In the genomic region with DNA sequence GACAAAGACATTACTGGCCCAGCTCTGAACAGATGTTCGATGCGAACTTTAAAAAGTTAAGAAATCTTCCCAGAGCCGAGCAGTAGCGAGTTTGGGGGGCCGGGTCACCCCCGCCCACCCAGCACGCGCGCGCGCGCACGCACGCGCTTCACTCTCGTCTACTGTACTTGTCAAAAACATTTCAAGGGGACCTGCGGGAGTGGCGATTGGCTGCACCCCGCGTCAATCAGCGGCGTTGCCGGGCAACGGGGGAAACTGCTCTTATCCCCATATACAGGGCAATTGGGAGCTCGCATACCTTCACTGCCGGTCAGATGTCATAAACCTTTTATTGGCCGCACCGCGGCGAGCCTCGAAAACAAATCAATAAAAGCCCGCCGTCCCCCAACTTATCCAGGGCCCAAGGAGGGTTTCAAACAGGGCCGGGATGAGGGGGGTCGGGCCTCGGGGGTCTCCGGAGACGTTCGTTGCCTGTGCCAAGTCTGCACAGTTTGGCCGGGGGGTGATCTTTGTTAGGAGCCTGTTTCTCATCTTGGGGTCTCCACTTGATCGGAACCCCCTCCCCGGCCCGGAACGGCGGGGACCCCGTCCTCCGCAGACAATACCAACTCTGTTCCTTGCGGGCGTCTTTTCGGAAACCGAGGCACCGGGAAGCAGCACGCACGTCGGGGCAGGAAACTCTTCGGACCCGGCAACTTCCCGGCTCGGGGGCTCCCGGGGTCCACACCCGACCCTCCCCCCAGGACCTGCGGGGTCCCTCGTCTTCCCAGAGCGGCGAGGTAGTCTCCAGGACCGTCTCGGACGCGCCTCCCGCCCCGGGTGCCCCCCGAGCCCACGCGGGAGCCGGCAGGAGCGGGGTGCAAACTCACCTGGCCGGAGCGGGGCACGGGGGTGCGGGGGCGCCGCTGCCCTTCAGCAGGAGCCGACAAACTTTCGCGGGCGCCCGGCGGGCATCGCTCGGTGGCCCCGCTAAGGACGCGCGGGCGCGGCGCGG, we compare ENCODE assay signal across 8 cellular contexts. TPM values are rescaled to one million over a fixed set of nuclear protein-coding genes. Genes with fewer than 3 reads are reported as not detected.
DNase-seq lines count a peak whose midpoint lies in the region; ATAC-seq, FAIRE-seq and TF ChIP-seq lines count a peak whose summit lies in the region.

No MANE protein-coding gene starts in this region.

- no peak for TF ChIP-seq CTCF in A549 (IDR thresholded peaks at IDR 0.05)
- TF ChIP-seq CTCF in WI38 (IDR thresholded peaks at IDR 0.05; ENCODE audit: low read depth, low read length) = no peak
- no peak for TF ChIP-seq CTCF in bronchial epithelial cell (IDR thresholded peaks at IDR 0.05; ENCODE audit: insufficient read depth, low read length, severe bottlenecking)

- WGBS in A549 (ENCODE audit: missing lambda C conversion rate) = 1% methylated on average over 55 of the region's 98 CpGs
- whole genome bisulfite sequencing in small intestine, 3 donors = 0 to 1% (median 0%) methylated on average over 68 to 98 of the region's 98 CpGs

- no peak for TF ChIP-seq EP300 in A549 (IDR thresholded peaks at IDR 0.05)

- ATAC-seq in A549 = peak; percentile 77 to 93
- ATAC-seq in GM18867 (IDR thresholded peaks at IDR 0.05; ENCODE audit: unreplicated experiment) = peak; percentile 82
- peak; percentile 86 for ATAC-seq in HG03103 (IDR thresholded peaks at IDR 0.05; ENCODE audit: low read depth, unreplicated experiment)

- TF ChIP-seq POLR2A in A549 (IDR thresholded peaks at IDR 0.05; ENCODE audit: low read length) = no peak

- peak overlapping the region; percentile 88 for H3K4me2 ChIP-seq in A549

- H3K9me3 ChIP-seq in A549 (no peaks in the 10 kb centered on the region), small intestine (ENCODE audit: control insufficient read depth, low read depth) (no peaks in the 10 kb centered on the region)

- DNase-seq in A549 (ENCODE audit: low read depth in 1 of 2, low spot score in 1 of 2) = peak; percentile 98 to 99
- peak; percentile 77 for DNase-seq in NCI-H2196 (lab: John Stamatoyannopoulos, UW; ENCODE audit: unreplicated experiment)
- peak; percentile 94 for DNase-seq in bronchial epithelial cell (ENCODE audit: low read depth)
- DNase-seq in iPS-NIHi7 (ENCODE audit: extremely low spot score) = peak; percentile 93
- peak; percentile 98 for DNase-seq in small intestine

- H3K27me3 ChIP-seq in bronchial epithelial cell (ENCODE audit: control insufficient read depth, insufficient read depth, low read length) = no peaks in the 10 kb centered on the region
- no peaks in the 10 kb centered on the region for H3K27me3 ChIP-seq in small intestine (ENCODE audit: control insufficient read depth in 2 of 2, insufficient read depth in 2 of 2, low read length in 2 of 2)

- no peak for TF ChIP-seq RAD21 in A549 (conservative IDR thresholded peaks at IDR 0.05 in 1 of 2, IDR thresholded peaks at IDR 0.05 in 1 of 2)

- POLR2A ChIA-PET in A549 (lab: Yijun Ruan, JAX) = interaction anchor here (1.3 kb wide), 1 partner anchor 375 kb away, joined by 4 read pairs; no protein-coding TSS in a partner anchor

- H3K4me3 ChIP-seq in A549 (peak overlapping the region; percentile 96), WI38 (ENCODE audit: low read depth, low read length) (peak overlapping the region; percentile 86), bronchial epithelial cell (ENCODE audit: low read depth, low read length) (peak overlapping the region; percentile 88), small intestine (ENCODE audit: low read depth in 1 of 2, low read length in 2 of 2) (peak overlapping the region; percentile 90 to 98)

- H3K36me3 ChIP-seq in bronchial epithelial cell (ENCODE audit: control insufficient read depth, insufficient read depth, low read length) = peaks cover 3% of the 10 kb centered on the region
- H3K36me3 ChIP-seq in small intestine (ENCODE audit: control insufficient read depth in 2 of 2, insufficient read depth in 2 of 2, low read length in 2 of 2) = peaks cover 0 to 2% of the 10 kb centered on the region in 2 donors

- no peak for FAIRE-seq in A549 (lab: Jason Lieb, UNC)
- no peak for FAIRE-seq in bronchial epithelial cell (lab: Jason Lieb, UNC)
- no peak for FAIRE-seq in small intestine (lab: Jason Lieb, UNC)

- H3K27ac ChIP-seq in A549 = peak overlapping the region; percentile 78 to 96
- peak overlapping the region; percentile 94 to 95 for H3K27ac ChIP-seq in small intestine (ENCODE audit: low read depth in 1 of 2, low read length in 1 of 2)

- H3K4me1 ChIP-seq in A549 (peaks cover 19% of the 10 kb centered on the region), small intestine (ENCODE audit: control insufficient read depth in 2 of 2, insufficient read depth in 1 of 2, low read depth in 1 of 2, low read length in 1 of 2) (peaks cover 9 to 14% of the 10 kb centered on the region in 2 donors)

- CTCF ChIA-PET in A549 (lab: Yijun Ruan, JAX) = interaction anchor here (1.1 to 1.3 kb wide), 2 partner anchors 91 to 376 kb away, joined by 3 to 5 read pairs; no protein-coding TSS in a partner anchor

TF ChIP-seq in A549, 52 proteins besides CTCF, POLR2A, EP300 and RAD21:
- TF ChIP-seq KDM1A (IDR thresholded peaks at IDR 0.05; ENCODE audit: low read depth) (peak; percentile 63; the same call in 1 of the 2 replicates), PHF8 (IDR thresholded peaks at IDR 0.05; ENCODE audit: borderline replicate concordance, low read depth) (peak; percentile 51; the same call in 1 of the 2 replicates), ZSCAN20 (CRISPR knock-in tag; IDR thresholded peaks at IDR 0.05) (no peak), FOXS1 (CRISPR knock-in tag; IDR thresholded peaks at IDR 0.05) (no peak), CHD4 (IDR thresholded peaks at IDR 0.05; ENCODE audit: borderline replicate concordance) (peak; percentile 56; the same call in 1 of the 2 replicates)
- TF ChIP-seq, protein P1, sequence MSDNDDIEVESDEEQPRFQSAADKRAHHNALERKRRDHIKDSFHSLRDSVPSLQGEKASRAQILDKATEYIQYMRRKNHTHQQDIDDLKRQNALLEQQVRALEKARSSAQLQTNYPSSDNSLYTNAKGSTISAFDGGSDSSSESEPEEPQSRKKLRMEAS (IDR thresholded peaks at IDR 0.05) = peak; percentile 61
- TF ChIP-seq, protein P2, sequence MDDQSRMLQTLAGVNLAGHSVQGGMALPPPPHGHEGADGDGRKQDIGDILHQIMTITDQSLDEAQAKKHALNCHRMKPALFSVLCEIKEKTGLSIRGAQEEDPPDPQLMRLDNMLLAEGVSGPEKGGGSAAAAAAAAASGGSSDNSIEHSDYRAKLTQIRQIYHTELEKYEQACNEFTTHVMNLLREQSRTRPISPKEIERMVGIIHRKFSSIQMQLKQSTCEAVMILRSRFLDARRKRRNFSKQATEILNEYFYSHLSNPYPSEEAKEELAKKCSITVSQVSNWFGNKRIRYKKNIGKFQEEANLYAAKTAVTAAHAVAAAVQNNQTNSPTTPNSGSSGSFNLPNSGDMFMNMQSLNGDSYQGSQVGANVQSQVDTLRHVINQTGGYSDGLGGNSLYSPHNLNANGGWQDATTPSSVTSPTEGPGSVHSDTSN (IDR thresholded peaks at IDR 0.05) = peak; percentile 99

RNA-seq across cellular contexts. Expression of a gene that starts 0.7 kb away (rescaled TPM):
- polyA plus RNA-seq in A549 (2011; rRNA removed) (6.4 and 6.7 TPM in 2 replicates), A549 (2017; fragmentation: RNase III; extraction: RNeasy Plus Mini Kit Qiagen cat#74134 plus additional on column Dnase treatment) (4.9 to 6.0 TPM (median 5.8 TPM) in 3 replicates), small intestine (10 to 100 TPM; 22.0 to 47.3 (median 47.2) TPM)
- 2.8 and 3.6 TPM in 2 replicates for polyA plus RNA-seq in A549 (2012; cell fraction: cytosol; rRNA removed)
- 1.9 and 2.3 TPM in 2 replicates for polyA plus RNA-seq in A549 (2012; cell fraction: nucleus; rRNA removed)
- 8.5 and 13.2 TPM in 2 replicates for polyA minus RNA-seq in A549 (2011; rRNA and poly(A)+ RNA removed)
- 5.8 and 7.8 TPM in 2 replicates for total RNA-seq in bronchial epithelial cell

Comparison
In these comparisons a context has a peak if more than half of its experiments do, and no peak if none do; other contexts are left out.
1. Peak in every context shown above with its lines: DNase-seq, ATAC-seq, H3K4me3 ChIP-seq and H3K27ac ChIP-seq.